Comparison of ENCODE assay signal across 8 cellular contexts in genomic region chr13:36619535-36619934, GRCh38. TPM values are rescaled to one million over a fixed set of nuclear protein-coding genes. Genes with fewer than 3 reads are reported as not detected.
"Had no signal": no experiment of that assay in that cellular context is flagged by ENCODE, and none has a peak within 500 bp of the region (broad histone marks: within the 10 kb centered on the region; RNA-seq: fewer than 3 reads in every experiment).

No MANE protein-coding gene starts in this region.

- H3K27ac ChIP-seq: GM23248 had no signal

- H2AFZ ChIP-seq: GM23248 had no signal

- H3K9ac ChIP-seq: GM23248 had no signal

- DNase-seq: GM23248, GOT3, H7, HCEC 1CT, IMR-90 had no signal

- ATAC-seq: K562 had no signal

- H3K4me3 ChIP-seq: GM23248, K562 had no signal

RNA-seq across cellular contexts. Expression of gene SERTM1, which starts 54.3 kb away (rescaled TPM):
- total RNA-seq: GM23248, H4, HT-29, IMR-90, K562 had no signal
